Comparison of ENCODE assay signal across 10 cellular contexts in genomic region chr3:138687236-138687635, GRCh38.
DNase-seq lines count a peak whose midpoint lies in the region; ATAC-seq and TF ChIP-seq lines count a peak whose summit lies in the region.
"Had no signal": no experiment of that assay in that cellular context is flagged by ENCODE, and none has a peak within 500 bp of the region (broad histone marks: within the 10 kb centered on the region; RNA-seq: fewer than 3 reads in every experiment).

No MANE protein-coding gene starts in this region.

- ATAC-seq in GM21390 (IDR thresholded peaks at IDR 0.05; ENCODE audit: unreplicated experiment): peak; percentile 18
- ATAC-seq in HG03378 (IDR thresholded peaks at IDR 0.05; ENCODE audit: unreplicated experiment): peak; percentile 37
- ATAC-seq in omental fat pad (ENCODE audit: low FRiP score): no peak

- peak overlapping the region; percentile 44 for H3K27ac ChIP-seq in epithelial cell of prostate

- DNase-seq in EL (peak; percentile 57), epithelial cell of prostate (ENCODE audit: low read depth, low spot score) (no peak), KBM-7 (no peak), omental fat pad (ENCODE audit: low spot score) (no peak), GM20000 (ENCODE audit: low spot score) (no peak), COLO829 (ENCODE audit: low spot score) (no peak)
- DNase-seq: NCI-H2227 treated with DMSO at 0.1 percent for 48 hours; stimulated activated CD4-positive, alpha-beta T cell treated with anti-CD3 and anti-CD28 coated beads, Interleukin-2, amount 100 ng/mL, for 48 hours had no signal

- in situ Hi-C loops in KBM-7 (cut with MboI; ENCODE audit: low pct_unique_long_range_greater_than_20kb, low sequenced_read_pairs): no loop called here

- no peak for TF ChIP-seq CTCF in omental fat pad (IDR thresholded peaks at IDR 0.05)
- TF ChIP-seq CTCF in GM20000 (IDR thresholded peaks at IDR 0.05; ENCODE audit: extremely low read depth, missing control alignments): no peak
